In the genomic region with DNA sequence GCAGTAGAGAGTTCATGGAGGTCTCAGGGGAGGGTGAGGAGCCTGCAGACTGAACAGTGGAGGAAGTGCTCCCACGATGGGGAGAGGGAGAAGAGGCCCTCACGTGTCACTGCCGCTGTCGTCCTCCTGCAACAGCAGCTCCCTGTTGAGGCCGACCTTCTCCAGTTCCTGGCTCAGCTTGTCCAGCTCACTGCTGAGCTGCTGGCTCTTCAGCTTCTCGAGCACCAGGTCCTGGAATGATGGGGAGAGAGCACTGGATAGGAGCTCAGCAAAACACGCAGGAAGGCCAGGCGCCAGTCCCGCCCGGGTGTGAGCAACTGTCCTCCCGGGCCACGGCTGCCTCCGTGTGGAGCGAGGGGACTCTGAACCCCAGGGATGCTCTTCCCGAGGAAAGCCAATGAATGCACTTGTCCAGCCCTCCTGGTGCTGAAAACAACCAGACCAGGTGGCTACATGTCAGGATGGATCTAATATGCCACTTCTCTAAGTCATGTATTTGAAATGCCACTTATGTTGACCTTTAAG, we compare ENCODE assay signal across 25 cellular contexts.
DNase-seq lines count a peak whose midpoint lies in the region; ATAC-seq, FAIRE-seq and TF ChIP-seq lines count a peak whose summit lies in the region.
"Had no signal": no experiment of that assay in that cellular context is flagged by ENCODE, and none has a peak within 500 bp of the region (broad histone marks: within the 10 kb centered on the region; RNA-seq: fewer than 3 reads in every experiment).

No MANE protein-coding gene starts in this region.

- ATAC-seq in HepG2: no peak
- ATAC-seq: body of pancreas, GM23338, K562, psoas muscle had no signal

- H3K4me1 Mint-ChIP-seq in activated CD4-positive, alpha-beta memory T cell treated with anti-CD3 and anti-CD28 coated beads, Interleukin-2, amount 10 ng/mL, durations not matched to agents 7 days and 5 days: peaks cover 63% of the 10 kb centered on the region

- FAIRE-seq in HepG2 (lab: Jason Lieb, UNC): no peak
- FAIRE-seq in kidney (lab: Jason Lieb, UNC): no peak
- FAIRE-seq: K562, urothelium cell line had no signal

- peaks cover 95% of the 10 kb centered on the region for H3K36me3 Mint-ChIP-seq in activated CD4-positive, alpha-beta memory T cell treated with anti-CD3 and anti-CD28 coated beads, Interleukin-2, amount 10 ng/mL, durations not matched to agents 7 days and 5 days (ENCODE audit: low read depth)

- H2AFZ ChIP-seq in HepG2 (ENCODE audit: low read length): no peak overlapping the region
- H2AFZ ChIP-seq: GM23338 had no signal

- POLR2A ChIA-PET in HepG2 (lab: Yijun Ruan, JAX): no interaction called here
- POLR2A ChIA-PET in activated CD4-positive, alpha-beta memory T cell treated with anti-CD3 and anti-CD28 coated beads, Interleukin-2, amount 10 ng/mL, durations not matched to agents 7 days and 5 days (lab: Charles Lee): interaction anchor here (0.6 to 7.5 kb wide), 6 partner anchors 13 to 195 kb away, joined by 3 to 68 read pairs (median 6); partner anchors contain the start of genes CCDC88C and DGLUCY

- no peak overlapping the region for H3K4me3 ChIP-seq in liver (ENCODE audit: low read depth in 1 of 3, low read length in 3 of 3)
- H3K4me3 ChIP-seq in HepG2 (replicated peaks in 1 of 3; ENCODE audit: insufficient read depth in 1 of 3, low read depth in 2 of 3, low read length in 3 of 3): no peak overlapping the region
- H3K4me3 ChIP-seq in kidney (ENCODE audit: low read length in 2 of 2): no peak overlapping the region
- H3K4me3 ChIP-seq: body of pancreas, GM23338, K562, psoas muscle, SK-N-MC, suprapubic skin had no signal

- no peak for TF ChIP-seq POLR2A in HepG2 (IDR thresholded peaks at IDR 0.05; ENCODE audit: insufficient read depth in 1 of 2, low read depth in 2 of 2, low read length in 2 of 2)

- no peak for DNase-seq in HepG2 (ENCODE audit: low spot score)
- DNase-seq in activated CD4-positive, alpha-beta memory T cell treated with anti-CD3 and anti-CD28 coated beads, Interleukin-2, amount 10 ng/mL, durations not matched to agents 7 days and 5 days: no peak
- peak; percentile 58 for DNase-seq in kidney
- no peak for DNase-seq in HuH-7.5 (ENCODE audit: low spot score)
- DNase-seq in effector CD8-positive, alpha-beta T cell (lab: John Stamatoyannopoulos, UW): no peak
- DNase-seq in HuH-7 (ENCODE audit: low spot score): no peak
- DNase-seq: activated CD8-positive, alpha-beta memory T cell treated with anti-CD3 and anti-CD28 coated beads for 24 hours; body of pancreas; DMS153; head of caudate nucleus; mammary epithelial cell; NCI-H1105 treated with DMSO at 0.1 percent for 48 hours; NCI-H2029 treated with DMSO at 0.1 percent for 48 hours; NCI-H226; NCI-H748 treated with DMSO at 0.1 percent for 48 hours; nucleus accumbens; psoas muscle; WERI-Rb-1 had no signal

- TF ChIP-seq CTCF in liver (IDR thresholded peaks at IDR 0.05; ENCODE audit: low read depth, low read length, missing input control): no peak
- TF ChIP-seq CTCF in HepG2 (CRISPR knock-in tag; IDR thresholded peaks at IDR 0.05): no peak
- no peak for TF ChIP-seq CTCF in kidney (IDR thresholded peaks at IDR 0.05; ENCODE audit: borderline replicate concordance, extremely low read depth, insufficient read depth)

- H3K36me3 ChIP-seq in liver (ENCODE audit: control insufficient read depth in 4 of 4, insufficient read depth in 3 of 4, low read depth in 1 of 4, low read length in 3 of 4): peaks cover 0 to 61% (median 17%) of the 10 kb centered on the region in 4 donors
- peaks cover 21 to 67% of the 10 kb centered on the region in 2 experiments for H3K36me3 ChIP-seq in HepG2 (replicated peaks in 1 of 2; ENCODE audit: control insufficient read depth in 1 of 2, insufficient read depth in 2 of 2, low read length in 2 of 2)
- H3K36me3 ChIP-seq in kidney (ENCODE audit: control insufficient read depth in 1 of 2, insufficient read depth in 2 of 2, low read length in 2 of 2): peaks cover 20 to 27% of the 10 kb centered on the region in 2 donors

- H4K20me1 ChIP-seq in HepG2 (ENCODE audit: insufficient read depth, low read length): no peaks in the 10 kb centered on the region

- in situ Hi-C loops in HepG2 (cut with HindIII; ENCODE audit: extremely low pct_ligation_motif_present, low pct_unique_long_range_greater_than_20kb): no loop called here

- no peaks in the 10 kb centered on the region for H3K27me3 Mint-ChIP-seq in activated CD4-positive, alpha-beta memory T cell treated with anti-CD3 and anti-CD28 coated beads, Interleukin-2, amount 10 ng/mL, durations not matched to agents 7 days and 5 days

- intact Hi-C loops in HepG2 (cut with micrococcal nuclease; ENCODE audit: unreplicated experiment) (no loop called here), kidney (cut with DNase I) (no loop called here)

- H3K79me2 ChIP-seq in HepG2 (ENCODE audit: insufficient read depth, low read length): no peaks in the 10 kb centered on the region

- H3K27ac Mint-ChIP-seq in activated CD4-positive, alpha-beta memory T cell treated with anti-CD3 and anti-CD28 coated beads, Interleukin-2, amount 10 ng/mL, durations not matched to agents 7 days and 5 days: peak overlapping the region; percentile 96
- H3K27ac Mint-ChIP-seq: GM23338 had no signal

- H3K4me1 ChIP-seq in liver (ENCODE audit: control insufficient read depth in 4 of 4, insufficient read depth in 4 of 4, low read length in 3 of 4): no peaks in the 10 kb centered on the region
- H3K4me1 ChIP-seq in HepG2 (ENCODE audit: insufficient read depth, low read length): no peaks in the 10 kb centered on the region
- H3K4me1 ChIP-seq in kidney (ENCODE audit: control insufficient read depth in 1 of 2, insufficient read depth in 1 of 2, low read depth in 1 of 2, low read length in 2 of 2): no peaks in the 10 kb centered on the region
- H3K4me1 ChIP-seq: body of pancreas, psoas muscle had no signal

- no TSS peak for BruUV-seq in HepG2 (replicated peaks; lab: Mats Ljungman, UMichigan)

- TF ChIP-seq RAD21 in liver (IDR thresholded peaks at IDR 0.05): no peak
- TF ChIP-seq RAD21 in HepG2 (CRISPR knock-in tag; IDR thresholded peaks at IDR 0.05): no peak

- H3K4me3 Mint-ChIP-seq in activated CD4-positive, alpha-beta memory T cell treated with anti-CD3 and anti-CD28 coated beads, Interleukin-2, amount 10 ng/mL, durations not matched to agents 7 days and 5 days: no peak overlapping the region
- H3K4me3 Mint-ChIP-seq: GM23338 had no signal

- H3K4me2 ChIP-seq in HepG2 (ENCODE audit: low read depth, low read length): no peak overlapping the region
- H3K4me2 ChIP-seq: GM23338 had no signal

- 84% methylated on average over 15 of the region's 15 CpGs for WGBS in liver
- whole genome bisulfite sequencing in HepG2 (ENCODE audit: low lambda C conversion rate): 90% methylated on average over 7 of the region's 15 CpGs

- TF ChIP-seq EP300 in HepG2 (IDR thresholded peaks at IDR 0.05; ENCODE audit: low read depth in 2 of 2, low read length in 2 of 2) (no peak), HepG2 (CRISPR knock-in tag; IDR thresholded peaks at IDR 0.05; ENCODE audit: borderline replicate concordance) (no peak)

- H3K9me3 Mint-ChIP-seq in activated CD4-positive, alpha-beta memory T cell treated with anti-CD3 and anti-CD28 coated beads, Interleukin-2, amount 10 ng/mL, durations not matched to agents 7 days and 5 days: no peaks in the 10 kb centered on the region
- H3K9me3 Mint-ChIP-seq: activated T-cell treated with anti-CD3 and anti-CD28 coated beads, Interleukin-2, amount 50 U/mL, for 72 hours had no signal

- CTCF ChIA-PET in HepG2 (lab: Yijun Ruan, JAX; ENCODE audit: low intra/inter-chr PET ratio, low total read pairs): no interaction called here
- CTCF ChIA-PET in activated CD4-positive, alpha-beta memory T cell treated with anti-CD3 and anti-CD28 coated beads, Interleukin-2, amount 10 ng/mL, durations not matched to agents 7 days and 5 days (lab: Charles Lee): interaction anchor here (1.0 to 2.4 kb wide), 4 partner anchors 14 to 153 kb away, joined by 3 to 11 read pairs (median 6); no protein-coding TSS in a partner anchor

- H3K9ac ChIP-seq in liver (ENCODE audit: low read depth in 1 of 2, low read length in 2 of 2) (no peak overlapping the region), HepG2 (ENCODE audit: insufficient read depth, low read depth, low read length) (no peak overlapping the region), kidney (ENCODE audit: low read length in 2 of 2) (no peak overlapping the region)

- H3K27me3 ChIP-seq in liver (ENCODE audit: control insufficient read depth in 4 of 4, insufficient read depth in 4 of 4, low read length in 3 of 4): no peaks in the 10 kb centered on the region
- no peaks in the 10 kb centered on the region for H3K27me3 ChIP-seq in HepG2 (ENCODE audit: control insufficient read depth in 1 of 2, insufficient read depth in 2 of 2, low read length in 2 of 2)
- H3K27me3 ChIP-seq: body of pancreas, suprapubic skin had no signal

- no peaks in the 10 kb centered on the region for H3K9me3 ChIP-seq in liver (ENCODE audit: control insufficient read depth in 4 of 4, low read length in 3 of 4)
- H3K9me3 ChIP-seq in HepG2 (ENCODE audit: low read length): no peaks in the 10 kb centered on the region
- H3K9me3 ChIP-seq in kidney (ENCODE audit: control insufficient read depth in 1 of 2, low read length in 2 of 2): no peaks in the 10 kb centered on the region
- H3K9me3 ChIP-seq: body of pancreas, psoas muscle, suprapubic skin had no signal

- no peak overlapping the region for H3K27ac ChIP-seq in liver (ENCODE audit: low read depth in 1 of 2, low read length in 2 of 2)
- no peak overlapping the region for H3K27ac ChIP-seq in HepG2 (ENCODE audit: extremely low read length, insufficient read depth, low read length)
- no peak overlapping the region for H3K27ac ChIP-seq in kidney (ENCODE audit: low read depth in 2 of 2, low read length in 2 of 2)
- H3K27ac ChIP-seq: body of pancreas, psoas muscle, SK-N-MC, suprapubic skin, WERI-Rb-1 had no signal

TF ChIP-seq in HepG2, 621 proteins besides CTCF, POLR2A, EP300 and RAD21 (continues in another document):
- no peak for TF ChIP-seq ATF6 (CRISPR knock-in tag; conservative IDR thresholded peaks at IDR 0.05)
- no peak for TF ChIP-seq SOX5 (CRISPR knock-in tag; IDR thresholded peaks at IDR 0.05; ENCODE audit: borderline replicate concordance)
